Comparison of ENCODE assay signal across 1 cellular context in the genomic region with DNA sequence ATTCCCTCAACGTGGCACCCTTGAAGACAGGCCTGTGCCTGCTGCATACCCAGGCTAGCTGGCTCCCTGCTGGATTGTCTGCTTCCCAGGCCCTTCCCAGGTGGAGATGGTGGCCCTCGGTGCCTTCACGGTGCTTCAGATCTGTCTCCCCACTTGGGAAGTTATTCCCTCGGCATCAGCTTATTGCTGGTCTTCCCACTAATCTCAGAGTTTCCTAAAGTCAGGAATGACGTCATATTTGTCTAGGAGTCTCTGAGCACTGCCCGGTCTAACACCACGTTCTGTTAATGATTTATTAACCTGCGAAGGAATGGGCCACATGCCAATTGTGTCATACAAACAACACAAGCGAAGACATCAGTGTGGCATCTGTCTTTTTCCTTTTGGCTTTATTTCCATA.
TF ChIP-seq lines count a peak whose summit lies in the region.

No MANE protein-coding gene starts in this region.

TF ChIP-seq in HepG2, 621 proteins besides CTCF, POLR2A, EP300 and RAD21 (continued from another document and continues in another):
- TF ChIP-seq, protein P1, sequence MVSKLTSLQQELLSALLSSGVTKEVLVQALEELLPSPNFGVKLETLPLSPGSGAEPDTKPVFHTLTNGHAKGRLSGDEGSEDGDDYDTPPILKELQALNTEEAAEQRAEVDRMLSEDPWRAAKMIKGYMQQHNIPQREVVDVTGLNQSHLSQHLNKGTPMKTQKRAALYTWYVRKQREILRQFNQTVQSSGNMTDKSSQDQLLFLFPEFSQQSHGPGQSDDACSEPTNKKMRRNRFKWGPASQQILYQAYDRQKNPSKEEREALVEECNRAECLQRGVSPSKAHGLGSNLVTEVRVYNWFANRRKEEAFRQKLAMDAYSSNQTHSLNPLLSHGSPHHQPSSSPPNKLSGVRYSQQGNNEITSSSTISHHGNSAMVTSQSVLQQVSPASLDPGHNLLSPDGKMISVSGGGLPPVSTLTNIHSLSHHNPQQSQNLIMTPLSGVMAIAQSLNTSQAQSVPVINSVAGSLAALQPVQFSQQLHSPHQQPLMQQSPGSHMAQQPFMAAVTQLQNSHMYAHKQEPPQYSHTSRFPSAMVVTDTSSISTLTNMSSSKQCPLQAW (CRISPR knock-in tag; IDR thresholded peaks at IDR 0.05) = peak; percentile 97
- no peak for TF ChIP-seq ZNF570 (CRISPR knock-in tag; IDR thresholded peaks at IDR 0.05; ENCODE audit: borderline replicate concordance)
- peak; percentile 78 for TF ChIP-seq ZNF614 (CRISPR knock-in tag; IDR thresholded peaks at IDR 0.05; ENCODE audit: borderline replicate concordance)
- no peak for TF ChIP-seq NFKB2 (CRISPR knock-in tag; IDR thresholded peaks at IDR 0.05; ENCODE audit: borderline replicate concordance)
- no peak for TF ChIP-seq HOXA7 (CRISPR knock-in tag; IDR thresholded peaks at IDR 0.05)
- TF ChIP-seq ATF1 (CRISPR knock-in tag; IDR thresholded peaks at IDR 0.05) = peak; percentile 69
- peak; percentile 57 for TF ChIP-seq CREM (IDR thresholded peaks at IDR 0.05)
- TF ChIP-seq CREM (CRISPR knock-in tag; IDR thresholded peaks at IDR 0.05) = no peak
- TF ChIP-seq, protein P2, sequence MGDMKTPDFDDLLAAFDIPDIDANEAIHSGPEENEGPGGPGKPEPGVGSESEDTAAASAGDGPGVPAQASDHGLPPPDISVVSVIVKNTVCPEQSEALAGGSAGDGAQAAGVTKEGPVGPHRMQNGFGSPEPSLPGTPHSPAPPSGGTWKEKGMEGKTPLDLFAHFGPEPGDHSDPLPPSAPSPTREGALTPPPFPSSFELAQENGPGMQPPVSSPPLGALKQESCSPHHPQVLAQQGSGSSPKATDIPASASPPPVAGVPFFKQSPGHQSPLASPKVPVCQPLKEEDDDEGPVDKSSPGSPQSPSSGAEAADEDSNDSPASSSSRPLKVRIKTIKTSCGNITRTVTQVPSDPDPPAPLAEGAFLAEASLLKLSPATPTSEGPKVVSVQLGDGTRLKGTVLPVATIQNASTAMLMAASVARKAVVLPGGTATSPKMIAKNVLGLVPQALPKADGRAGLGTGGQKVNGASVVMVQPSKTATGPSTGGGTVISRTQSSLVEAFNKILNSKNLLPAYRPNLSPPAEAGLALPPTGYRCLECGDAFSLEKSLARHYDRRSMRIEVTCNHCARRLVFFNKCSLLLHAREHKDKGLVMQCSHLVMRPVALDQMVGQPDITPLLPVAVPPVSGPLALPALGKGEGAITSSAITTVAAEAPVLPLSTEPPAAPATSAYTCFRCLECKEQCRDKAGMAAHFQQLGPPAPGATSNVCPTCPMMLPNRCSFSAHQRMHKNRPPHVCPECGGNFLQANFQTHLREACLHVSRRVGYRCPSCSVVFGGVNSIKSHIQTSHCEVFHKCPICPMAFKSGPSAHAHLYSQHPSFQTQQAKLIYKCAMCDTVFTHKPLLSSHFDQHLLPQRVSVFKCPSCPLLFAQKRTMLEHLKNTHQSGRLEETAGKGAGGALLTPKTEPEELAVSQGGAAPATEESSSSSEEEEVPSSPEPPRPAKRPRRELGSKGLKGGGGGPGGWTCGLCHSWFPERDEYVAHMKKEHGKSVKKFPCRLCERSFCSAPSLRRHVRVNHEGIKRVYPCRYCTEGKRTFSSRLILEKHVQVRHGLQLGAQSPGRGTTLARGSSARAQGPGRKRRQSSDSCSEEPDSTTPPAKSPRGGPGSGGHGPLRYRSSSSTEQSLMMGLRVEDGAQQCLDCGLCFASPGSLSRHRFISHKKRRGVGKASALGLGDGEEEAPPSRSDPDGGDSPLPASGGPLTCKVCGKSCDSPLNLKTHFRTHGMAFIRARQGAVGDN (CRISPR knock-in tag; IDR thresholded peaks at IDR 0.05) = peak; percentile 40
- 0 out of 2 replicates have a peak, but pooled peaks have one; percentile 38 for TF ChIP-seq GATAD1 (CRISPR knock-in tag; IDR thresholded peaks at IDR 0.05)
- peak; percentile 50 for TF ChIP-seq NCOA2 (CRISPR knock-in tag; IDR thresholded peaks at IDR 0.05)
- TF ChIP-seq RXRA (CRISPR knock-in tag; IDR thresholded peaks at IDR 0.05) = no peak
- no peak for TF ChIP-seq MAZ (IDR thresholded peaks at IDR 0.05; ENCODE audit: borderline replicate concordance, low read depth, low read length)
- peak; percentile 44; the same call in 1 of the 2 replicates for TF ChIP-seq MAZ (CRISPR knock-in tag; IDR thresholded peaks at IDR 0.05; ENCODE audit: low read depth)
- TF ChIP-seq CEBPG (CRISPR knock-in tag; IDR thresholded peaks at IDR 0.05) = peak; percentile 44; the same call in 1 of the 2 replicates
- TF ChIP-seq TCF7 (IDR thresholded peaks at IDR 0.05; ENCODE audit: low read depth) = 0 out of 2 replicates have a peak, but pooled peaks have one; percentile 18
- peak; percentile 33; the same call in 1 of the 2 replicates for TF ChIP-seq SAP130 (CRISPR knock-in tag; IDR thresholded peaks at IDR 0.05; ENCODE audit: low read depth)
- peak; percentile 75 for TF ChIP-seq PPARG (CRISPR knock-in tag; conservative IDR thresholded peaks at IDR 0.05)
- TF ChIP-seq, protein P3, sequence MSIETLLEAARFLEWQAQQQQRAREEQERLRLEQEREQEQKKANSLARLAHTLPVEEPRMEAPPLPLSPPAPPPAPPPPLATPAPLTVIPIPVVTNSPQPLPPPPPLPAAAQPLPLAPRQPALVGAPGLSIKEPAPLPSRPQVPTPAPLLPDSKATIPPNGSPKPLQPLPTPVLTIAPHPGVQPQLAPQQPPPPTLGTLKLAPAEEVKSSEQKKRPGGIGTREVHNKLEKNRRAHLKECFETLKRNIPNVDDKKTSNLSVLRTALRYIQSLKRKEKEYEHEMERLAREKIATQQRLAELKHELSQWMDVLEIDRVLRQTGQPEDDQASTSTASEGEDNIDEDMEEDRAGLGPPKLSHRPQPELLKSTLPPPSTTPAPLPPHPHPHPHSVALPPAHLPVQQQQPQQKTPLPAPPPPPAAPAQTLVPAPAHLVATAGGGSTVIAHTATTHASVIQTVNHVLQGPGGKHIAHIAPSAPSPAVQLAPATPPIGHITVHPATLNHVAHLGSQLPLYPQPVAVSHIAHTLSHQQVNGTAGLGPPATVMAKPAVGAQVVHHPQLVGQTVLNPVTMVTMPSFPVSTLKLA (IDR thresholded peaks at IDR 0.05) = 0 out of 2 replicates have a peak, but pooled peaks have one; percentile 16
- TF ChIP-seq ZNF644 (CRISPR knock-in tag; IDR thresholded peaks at IDR 0.05; ENCODE audit: low read depth) = peak; percentile 43; the same call in 1 of the 2 replicates
- peak; percentile 43; the same call in 1 of the 2 replicates for TF ChIP-seq FOXK1 (CRISPR knock-in tag; IDR thresholded peaks at IDR 0.05; ENCODE audit: borderline replicate concordance, low read depth)
- TF ChIP-seq ZNF121 (CRISPR knock-in tag; IDR thresholded peaks at IDR 0.05) = peak; percentile 84
- TF ChIP-seq ZNF772 (CRISPR knock-in tag; IDR thresholded peaks at IDR 0.05) = peak; percentile 41; the same call in 1 of the 2 replicates
- TF ChIP-seq THAP11 (CRISPR knock-in tag; IDR thresholded peaks at IDR 0.05) = peak; percentile 53; the same call in 1 of the 2 replicates
- TF ChIP-seq CREB1 (IDR thresholded peaks at IDR 0.05) = peak; percentile 99
- peak; percentile 91 for TF ChIP-seq CREB1 (CRISPR knock-in tag; IDR thresholded peaks at IDR 0.05)
- TF ChIP-seq HDAC2 (CRISPR knock-in tag; IDR thresholded peaks at IDR 0.05) = peak; percentile 72; the same call in 1 of the 2 replicates
- peak; percentile 35; the same call in 1 of the 2 replicates for TF ChIP-seq SPEN (CRISPR knock-in tag; IDR thresholded peaks at IDR 0.05; ENCODE audit: low read depth)
- TF ChIP-seq HOXA3 (CRISPR knock-in tag; IDR thresholded peaks at IDR 0.05) = peak; percentile 58
- peak; percentile 84 for TF ChIP-seq JUN (CRISPR knock-in tag; IDR thresholded peaks at IDR 0.05)
- TF ChIP-seq GATAD2A (CRISPR knock-in tag; IDR thresholded peaks at IDR 0.05) = peak; percentile 80
- TF ChIP-seq, protein P4, sequence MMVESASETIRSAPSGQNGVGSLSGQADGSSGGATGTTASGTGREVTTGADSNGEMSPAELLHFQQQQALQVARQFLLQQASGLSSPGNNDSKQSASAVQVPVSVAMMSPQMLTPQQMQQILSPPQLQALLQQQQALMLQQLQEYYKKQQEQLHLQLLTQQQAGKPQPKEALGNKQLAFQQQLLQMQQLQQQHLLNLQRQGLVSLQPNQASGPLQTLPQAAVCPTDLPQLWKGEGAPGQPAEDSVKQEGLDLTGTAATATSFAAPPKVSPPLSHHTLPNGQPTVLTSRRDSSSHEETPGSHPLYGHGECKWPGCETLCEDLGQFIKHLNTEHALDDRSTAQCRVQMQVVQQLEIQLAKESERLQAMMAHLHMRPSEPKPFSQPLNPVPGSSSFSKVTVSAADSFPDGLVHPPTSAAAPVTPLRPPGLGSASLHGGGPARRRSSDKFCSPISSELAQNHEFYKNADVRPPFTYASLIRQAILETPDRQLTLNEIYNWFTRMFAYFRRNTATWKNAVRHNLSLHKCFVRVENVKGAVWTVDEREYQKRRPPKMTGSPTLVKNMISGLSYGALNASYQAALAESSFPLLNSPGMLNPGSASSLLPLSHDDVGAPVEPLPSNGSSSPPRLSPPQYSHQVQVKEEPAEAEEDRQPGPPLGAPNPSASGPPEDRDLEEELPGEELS (CRISPR knock-in tag; IDR thresholded peaks at IDR 0.05) = peak; percentile 53; the same call in 1 of the 2 replicates
- no peak for TF ChIP-seq HNRNPLL (IDR thresholded peaks at IDR 0.05; ENCODE audit: low read depth, low read length, poor library complexity, severe bottlenecking)
- no peak for TF ChIP-seq SIX1 (CRISPR knock-in tag; IDR thresholded peaks at IDR 0.05; ENCODE audit: borderline replicate concordance)
- TF ChIP-seq SOX6 (IDR thresholded peaks at IDR 0.05) = no peak
- TF ChIP-seq SOX6 (CRISPR knock-in tag; IDR thresholded peaks at IDR 0.05) = peak; percentile 69
- 0 out of 2 replicates have a peak, but pooled peaks have one; percentile 12 for TF ChIP-seq NRL (CRISPR knock-in tag; IDR thresholded peaks at IDR 0.05; ENCODE audit: borderline replicate concordance)
- no peak for TF ChIP-seq JDP2 (CRISPR knock-in tag; IDR thresholded peaks at IDR 0.05; ENCODE audit: borderline replicate concordance)
- TF ChIP-seq CC2D1A (CRISPR knock-in tag; IDR thresholded peaks at IDR 0.05) = no peak
- no peak for TF ChIP-seq ZNF841 (CRISPR knock-in tag; IDR thresholded peaks at IDR 0.05; ENCODE audit: borderline replicate concordance)
- TF ChIP-seq ZNF615 (CRISPR knock-in tag; IDR thresholded peaks at IDR 0.05; ENCODE audit: borderline replicate concordance) = no peak
- TF ChIP-seq ELF3 (CRISPR knock-in tag; IDR thresholded peaks at IDR 0.05) = peak; percentile 49
- TF ChIP-seq ERF (CRISPR knock-in tag; IDR thresholded peaks at IDR 0.05) = peak; percentile 61; the same call in 1 of the 2 replicates
- TF ChIP-seq, protein P5, sequence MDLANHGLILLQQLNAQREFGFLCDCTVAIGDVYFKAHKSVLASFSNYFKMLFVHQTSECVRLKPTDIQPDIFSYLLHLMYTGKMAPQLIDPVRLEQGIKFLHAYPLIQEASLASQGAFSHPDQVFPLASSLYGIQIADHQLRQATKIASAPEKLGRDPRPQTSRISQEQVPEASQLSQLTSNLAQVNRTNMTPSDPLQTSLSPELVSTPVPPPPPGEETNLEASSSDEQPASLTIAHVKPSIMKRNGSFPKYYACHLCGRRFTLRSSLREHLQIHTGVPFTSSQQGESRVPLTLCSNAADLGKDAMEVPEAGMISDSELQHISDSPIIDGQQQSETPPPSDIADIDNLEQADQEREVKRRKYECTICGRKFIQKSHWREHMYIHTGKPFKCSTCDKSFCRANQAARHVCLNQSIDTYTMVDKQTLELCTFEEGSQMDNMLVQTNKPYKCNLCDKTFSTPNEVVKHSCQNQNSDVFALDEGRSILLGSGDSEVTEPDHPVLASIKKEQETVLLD (CRISPR knock-in tag; IDR thresholded peaks at IDR 0.05; ENCODE audit: low read depth) = no peak
- TF ChIP-seq KAT7 (CRISPR knock-in tag; IDR thresholded peaks at IDR 0.05; ENCODE audit: borderline replicate concordance) = no peak
- TF ChIP-seq, protein P6, sequence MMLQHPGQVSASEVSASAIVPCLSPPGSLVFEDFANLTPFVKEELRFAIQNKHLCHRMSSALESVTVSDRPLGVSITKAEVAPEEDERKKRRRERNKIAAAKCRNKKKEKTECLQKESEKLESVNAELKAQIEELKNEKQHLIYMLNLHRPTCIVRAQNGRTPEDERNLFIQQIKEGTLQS (CRISPR knock-in tag; IDR thresholded peaks at IDR 0.05) = peak; percentile 63; the same call in 1 of the 2 replicates
- peak; percentile 79; the same call in 1 of the 2 replicates for TF ChIP-seq ZNF747 (CRISPR knock-in tag; IDR thresholded peaks at IDR 0.05; ENCODE audit: borderline replicate concordance)
- peak; percentile 43 for TF ChIP-seq ZMYM4 (CRISPR knock-in tag; IDR thresholded peaks at IDR 0.05)
- TF ChIP-seq, protein P7, sequence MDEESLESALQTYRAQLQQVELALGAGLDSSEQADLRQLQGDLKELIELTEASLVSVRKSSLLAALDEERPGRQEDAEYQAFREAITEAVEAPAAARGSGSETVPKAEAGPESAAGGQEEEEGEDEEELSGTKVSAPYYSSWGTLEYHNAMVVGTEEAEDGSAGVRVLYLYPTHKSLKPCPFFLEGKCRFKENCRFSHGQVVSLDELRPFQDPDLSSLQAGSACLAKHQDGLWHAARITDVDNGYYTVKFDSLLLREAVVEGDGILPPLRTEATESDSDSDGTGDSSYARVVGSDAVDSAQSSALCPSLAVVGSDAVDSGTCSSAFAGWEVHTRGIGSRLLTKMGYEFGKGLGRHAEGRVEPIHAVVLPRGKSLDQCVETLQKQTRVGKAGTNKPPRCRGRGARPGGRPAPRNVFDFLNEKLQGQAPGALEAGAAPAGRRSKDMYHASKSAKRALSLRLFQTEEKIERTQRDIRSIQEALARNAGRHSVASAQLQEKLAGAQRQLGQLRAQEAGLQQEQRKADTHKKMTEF (CRISPR knock-in tag; IDR thresholded peaks at IDR 0.05) = 0 out of 2 replicates have a peak, but pooled peaks have one; percentile 36
- TF ChIP-seq, protein P8, sequence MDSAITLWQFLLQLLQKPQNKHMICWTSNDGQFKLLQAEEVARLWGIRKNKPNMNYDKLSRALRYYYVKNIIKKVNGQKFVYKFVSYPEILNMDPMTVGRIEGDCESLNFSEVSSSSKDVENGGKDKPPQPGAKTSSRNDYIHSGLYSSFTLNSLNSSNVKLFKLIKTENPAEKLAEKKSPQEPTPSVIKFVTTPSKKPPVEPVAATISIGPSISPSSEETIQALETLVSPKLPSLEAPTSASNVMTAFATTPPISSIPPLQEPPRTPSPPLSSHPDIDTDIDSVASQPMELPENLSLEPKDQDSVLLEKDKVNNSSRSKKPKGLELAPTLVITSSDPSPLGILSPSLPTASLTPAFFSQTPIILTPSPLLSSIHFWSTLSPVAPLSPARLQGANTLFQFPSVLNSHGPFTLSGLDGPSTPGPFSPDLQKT (CRISPR knock-in tag; IDR thresholded peaks at IDR 0.05; ENCODE audit: borderline replicate concordance) = no peak
- no peak for TF ChIP-seq ZC3H4 (CRISPR knock-in tag; IDR thresholded peaks at IDR 0.05; ENCODE audit: borderline replicate concordance)
- TF ChIP-seq HIVEP1 (CRISPR knock-in tag; IDR thresholded peaks at IDR 0.05) = peak; percentile 45; the same call in 1 of the 2 replicates
- TF ChIP-seq ZBTB21 (CRISPR knock-in tag; IDR thresholded peaks at IDR 0.05) = peak; percentile 88
- TF ChIP-seq, protein P9, sequence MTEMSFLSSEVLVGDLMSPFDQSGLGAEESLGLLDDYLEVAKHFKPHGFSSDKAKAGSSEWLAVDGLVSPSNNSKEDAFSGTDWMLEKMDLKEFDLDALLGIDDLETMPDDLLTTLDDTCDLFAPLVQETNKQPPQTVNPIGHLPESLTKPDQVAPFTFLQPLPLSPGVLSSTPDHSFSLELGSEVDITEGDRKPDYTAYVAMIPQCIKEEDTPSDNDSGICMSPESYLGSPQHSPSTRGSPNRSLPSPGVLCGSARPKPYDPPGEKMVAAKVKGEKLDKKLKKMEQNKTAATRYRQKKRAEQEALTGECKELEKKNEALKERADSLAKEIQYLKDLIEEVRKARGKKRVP (CRISPR knock-in tag; IDR thresholded peaks at IDR 0.05) = 0 out of 4 replicates have a peak, but pooled peaks of 1 of the 2 experiments have one; percentile 27
